Comparison of ENCODE assay signal across 20 cellular contexts in genomic region chrY:7836366-7836765, GRCh38.
"Had no signal": no experiment of that assay in that cellular context is flagged by ENCODE, and none has a peak within 500 bp of the region (broad histone marks: within the 10 kb centered on the region; RNA-seq: fewer than 3 reads in every experiment).

No MANE protein-coding gene starts in this region.

- ATAC-seq: activated naive CD4-positive, alpha-beta T cell treated with anti-CD3 and anti-CD28 coated beads, Interleukin-2, amount 50 U/mL, for 72 hours; left ventricle myocardium superior; right cardiac atrium; stimulated activated effector memory CD8-positive, alpha-beta T cell treated with anti-CD3 and anti-CD28 coated beads, Interleukin-12 subunit alpha, Interleukin-12 subunit beta, amount 100 ng/mL, for 72 hours; stimulated activated naive CD8-positive, alpha-beta T cell treated with anti-CD3 and anti-CD28 coated beads, Interleukin-15, amount 100 ng/mL, for 72 hours had no signal

- H3K4me1 ChIP-seq: ascending aorta, parathyroid adenoma, suprapubic skin, transverse colon had no signal

- H3K4me3 ChIP-seq: ascending aorta, hepatocyte, skin epidermis, suprapubic skin, transverse colon had no signal

- H3K36me3 ChIP-seq: ascending aorta, suprapubic skin, transverse colon had no signal

- H3K27ac ChIP-seq: ascending aorta, hepatocyte, parathyroid adenoma, skin epidermis, suprapubic skin, transverse colon had no signal

- H3K27me3 ChIP-seq: ascending aorta, hepatocyte, suprapubic skin, transverse colon had no signal

- H3K9me3 ChIP-seq: ascending aorta, suprapubic skin, transverse colon had no signal

- DNase-seq: activated CD4-positive, alpha-beta T cell treated with anti-CD3 and anti-CD28 coated beads for 1 hour; activated gamma-delta T cell treated with Interleukin-2 at 50 U/mL for 16 hours; activated T-cell treated with anti-CD3 and anti-CD28 coated beads, Interleukin-2, amount 50 U/mL, for 1 hour; cerebellar nuclear complex; cortex of kidney; glutamatergic neuron; left ventricle myocardium superior; nephron progenitor cell; right cardiac atrium; stimulated activated CD4-positive, alpha-beta T cell treated with anti-CD3 and anti-CD28 coated beads, Interleukin-1b, Interleukin-23, amount 100 ng/mL, for 48 hours; stimulated activated naive CD8-positive, alpha-beta T cell treated with anti-CD3 and anti-CD28 coated beads, Interleukin-15, amount 100 ng/mL, for 72 hours; T-helper 9 cell; transverse colon had no signal
